Comparison of ENCODE assay signal across 24 cellular contexts in the genomic region with DNA sequence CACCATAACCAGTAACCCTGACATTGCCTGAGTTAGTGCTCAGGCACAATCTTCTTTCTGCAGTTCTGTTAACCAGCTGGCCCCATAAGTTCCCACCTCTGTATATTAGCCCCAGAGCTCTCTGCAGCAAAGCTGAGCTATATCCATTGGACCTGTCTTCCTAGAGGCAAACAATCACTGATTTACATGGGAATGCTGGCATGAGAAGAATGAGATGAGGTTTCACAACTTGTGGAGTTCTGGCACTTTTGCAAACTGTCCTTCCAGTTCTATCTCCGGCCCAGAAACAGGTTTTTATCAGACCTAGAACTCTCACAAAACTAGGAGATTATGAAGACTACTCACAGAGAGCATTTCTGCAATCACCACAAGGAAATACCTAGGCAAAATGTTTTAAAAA. TPM values are rescaled to one million over a fixed set of nuclear protein-coding genes. Genes with fewer than 3 reads are reported as not detected.
DNase-seq lines count a peak whose midpoint lies in the region; ATAC-seq, FAIRE-seq and TF ChIP-seq lines count a peak whose summit lies in the region.
"Had no signal": no experiment of that assay in that cellular context is flagged by ENCODE, and none has a peak within 500 bp of the region (broad histone marks: within the 10 kb centered on the region; RNA-seq: fewer than 3 reads in every experiment).

No MANE protein-coding gene starts in this region.

- no peaks in the 10 kb centered on the region for H3K27me3 ChIP-seq in H1 (replicated peaks in 1 of 4; ENCODE audit: control insufficient read depth in 3 of 4, extremely low read depth in 1 of 4, insufficient read depth in 3 of 4, low read length in 3 of 4)
- no peaks in the 10 kb centered on the region for H3K27me3 ChIP-seq in keratinocyte (ENCODE audit: control insufficient read depth, extremely low read depth, insufficient read depth, low read length)

- H2AFZ ChIP-seq in H1 (ENCODE audit: low read length) (0 out of 2 replicates have a peak overlapping the region, but pooled peaks have one; percentile 5), keratinocyte (ENCODE audit: control insufficient read depth, low read length) (no peak overlapping the region)
- H2AFZ ChIP-seq: GM23338 had no signal

- POLR2A ChIA-PET in H1 (lab: Charles Lee; ENCODE audit: partially characterized antibody) = no interaction called here
- POLR2A ChIA-PET in T-cell (lab: Charles Lee) = no interaction called here

- DNase-seq in AG08395 (ENCODE audit: low spot score) (peak; percentile 28), HFFc6 (no peak), H1 (ENCODE audit: low read depth in 1 of 2, low spot score in 2 of 2) (no peak), keratinocyte (ENCODE audit: low read depth, low spot score) (no peak), T-cell (no peak), NCI-H128 (lab: John Stamatoyannopoulos, UW; ENCODE audit: unreplicated experiment) (no peak), ecto neural progenitor cell (ENCODE audit: low spot score) (no peak)
- DNase-seq: AML-193, MV-4-11, NCI-H187, NCI-H2107, NCI-H2227 treated with DMSO at 0.1 percent for 48 hours, NCI-H524, NCI-H82, OCI-M1, SHP77 had no signal

- peaks cover 3% of the 10 kb centered on the region for H3K9me1 ChIP-seq in keratinocyte (ENCODE audit: control insufficient read depth, extremely low read depth, insufficient read depth, low read length)

- no peak overlapping the region for H2BK120ac ChIP-seq in H1 (replicated peaks; ENCODE audit: low read depth, low read length)

- peak overlapping the region; percentile 69 for H3K27ac Mint-ChIP-seq in HFFc6
- H3K27ac Mint-ChIP-seq in T-cell = no peak overlapping the region
- H3K27ac Mint-ChIP-seq: GM23338 had no signal

- no peak overlapping the region for H4K91ac ChIP-seq in H1 (replicated peaks; ENCODE audit: insufficient read length, low read length)

- H3K9me3 Mint-ChIP-seq in HFFc6 = no peaks in the 10 kb centered on the region
- peaks cover 0 to 5% (median 4%) of the 10 kb centered on the region in 3 donors for H3K9me3 Mint-ChIP-seq in T-cell
- H3K9me3 Mint-ChIP-seq: GM23338 had no signal

- H3K4me3 ChIP-seq in H1 (ENCODE audit: extremely low read depth in 1 of 4, insufficient read depth in 2 of 4, low read depth in 3 of 4, low read length in 4 of 4) (no peak overlapping the region), keratinocyte (ENCODE audit: control insufficient read depth in 2 of 3, extremely low read depth in 1 of 3, insufficient read depth in 2 of 3, low read depth in 1 of 3, low read length in 3 of 3) (no peak overlapping the region)
- H3K4me3 ChIP-seq: GM12878, GM23338, K562 had no signal

- H3K4me1 ChIP-seq in H1 (replicated peaks in 1 of 4; ENCODE audit: control insufficient read depth in 3 of 4, insufficient read depth in 4 of 4, low read length in 3 of 4) (peaks cover 1 to 12% (median 7%) of the 10 kb centered on the region in 4 experiments; a peak in 5 of 7 replicates), keratinocyte (ENCODE audit: control insufficient read depth, extremely low read depth, insufficient read depth, low read length) (peaks cover 44% of the 10 kb centered on the region)

- no peak overlapping the region for H2AK5ac ChIP-seq in H1 (ENCODE audit: low read depth, low read length)

- H2BK20ac ChIP-seq in H1 (ENCODE audit: low read length) = no peak overlapping the region; the same call in 1 of the 2 replicates

- TF ChIP-seq RAD21 in H1 (IDR thresholded peaks at IDR 0.05 in 1 of 2, conservative IDR thresholded peaks at IDR 0.05 in 1 of 2; ENCODE audit: low read depth in 2 of 2, low read length in 2 of 2) = no peak

- no peaks in the 10 kb centered on the region for H3K79me1 ChIP-seq in H1 (ENCODE audit: low read depth, low read length)

- H3K79me2 ChIP-seq in H1 (ENCODE audit: control insufficient read depth in 1 of 2, insufficient read depth in 2 of 2, low read length in 2 of 2) = no peaks in the 10 kb centered on the region
- no peaks in the 10 kb centered on the region for H3K79me2 ChIP-seq in keratinocyte (ENCODE audit: control insufficient read depth, insufficient read depth, low read length)

- dilution Hi-C loops in keratinocyte (cut with MboI; ENCODE audit: extremely low pct_ligation_motif_present, low sequenced_read_pairs) = no loop called here

- H4K5ac ChIP-seq in H1 (ENCODE audit: insufficient read length, low read depth, low read length) = no peak overlapping the region

- H2BK5ac ChIP-seq in H1 (ENCODE audit: low read depth, low read length) = no peak overlapping the region

- TF ChIP-seq POLR2A in H1 (IDR thresholded peaks at IDR 0.05; ENCODE audit: control extremely low read depth in 1 of 2, low read depth in 2 of 2, low read length in 2 of 2) = no peak

- no peak overlapping the region for H4K8ac ChIP-seq in H1 (ENCODE audit: extremely low read depth, insufficient read depth, low read length)

- no peak for TF ChIP-seq EP300 in H1 (IDR thresholded peaks at IDR 0.05; ENCODE audit: borderline replicate concordance in 1 of 2, low read depth in 2 of 2, low read length in 2 of 2)

- CTCF ChIA-PET in H1 (lab: Charles Lee; ENCODE audit: partially characterized antibody) (interaction anchor here (0.8 to 2.2 kb wide), 4 partner anchors 8 to 118 kb away, joined by 4 to 9 read pairs (median 8); a partner anchor contains a TSS), T-cell (lab: Charles Lee) (interaction anchor here in 1 of 2 donors (0.6 kb wide), 1 partner anchor 287 kb away, joined by 4 read pairs; no protein-coding TSS in a partner anchor)

- H3K23me2 ChIP-seq in H1 (ENCODE audit: low read depth, low read length) = no peaks in the 10 kb centered on the region

- no peak overlapping the region for H3K23ac ChIP-seq in H1 (ENCODE audit: insufficient read length)

- 0 out of 2 replicates have a peak overlapping the region, but pooled peaks have one; percentile 81 for H2BK15ac ChIP-seq in H1 (ENCODE audit: low read length)

- H3K27ac ChIP-seq in H1 (ENCODE audit: low read depth, low read length) = no peak overlapping the region
- peak overlapping the region; percentile 80 for H3K27ac ChIP-seq in keratinocyte (ENCODE audit: control insufficient read depth, insufficient read depth, low read length)

- no peak overlapping the region for H3K4me2 ChIP-seq in H1 (ENCODE audit: insufficient read depth in 1 of 2, low read depth in 2 of 2, low read length in 2 of 2)
- no peak overlapping the region for H3K4me2 ChIP-seq in keratinocyte (ENCODE audit: control insufficient read depth, extremely low read depth, insufficient read depth, low read depth, low read length)
- H3K4me2 ChIP-seq: GM23338 had no signal

- 92% methylated on average over 1 of the region's 1 CpG; no CpG with 5 or more reads in 1 of the 2 experiments for WGBS in H1 (ENCODE audit: extremely low coverage in 1 of 2, insufficient coverage in 1 of 2, insufficient read length in 1 of 2, insufficient replicate concordance in 2 of 2, low coverage in 1 of 2, low lambda C conversion rate in 2 of 2, missing lambda C conversion rate in 1 of 2), 2 experiments

- no peaks in the 10 kb centered on the region for H4K20me1 ChIP-seq in H1 (replicated peaks in 1 of 2; ENCODE audit: control insufficient read depth in 1 of 2, insufficient read depth in 2 of 2, low read length in 2 of 2)
- no peaks in the 10 kb centered on the region for H4K20me1 ChIP-seq in keratinocyte (ENCODE audit: control insufficient read depth, extremely low read depth, insufficient read depth, low read length)

- H3K36me3 Mint-ChIP-seq in HFFc6 (ENCODE audit: low read depth) (no peaks in the 10 kb centered on the region), T-cell (no peaks in the 10 kb centered on the region)

- H3K4ac ChIP-seq in H1 (replicated peaks; ENCODE audit: insufficient read length, low read depth, low read length) = no peak overlapping the region

- no peak overlapping the region for H3K18ac ChIP-seq in H1 (ENCODE audit: extremely low read depth, low read length)

- H3K9ac ChIP-seq in H1 (replicated peaks in 1 of 4; ENCODE audit: extremely low read depth in 1 of 4, low read depth in 3 of 4, low read length in 3 of 4) (no peak overlapping the region), keratinocyte (ENCODE audit: control insufficient read depth, extremely low read depth, insufficient read depth, low read length) (no peak overlapping the region)

- TF ChIP-seq CTCF in HFFc6 (IDR thresholded peaks at IDR 0.05) (no peak), H1 (IDR thresholded peaks at IDR 0.05; ENCODE audit: control extremely low read depth in 1 of 3, insufficient read depth in 1 of 3, low read depth in 1 of 3, low read length in 3 of 3) (no peak), keratinocyte (optimal IDR thresholded peaks at IDR 0.05 in 1 of 3, IDR thresholded peaks at IDR 0.05 in 1 of 3, conservative IDR thresholded peaks at IDR 0.05 in 1 of 3; ENCODE audit: extremely low read depth in 1 of 3, insufficient read depth in 2 of 3, low read length in 3 of 3) (no peak)

- no peak overlapping the region for H2BK12ac ChIP-seq in H1 (ENCODE audit: low read depth, low read length)

- H3K27me3 Mint-ChIP-seq in HFFc6 (ENCODE audit: insufficient read depth) = peaks cover 2% of the 10 kb centered on the region; the same call in 1 of the 2 replicates
- H3K27me3 Mint-ChIP-seq in T-cell = peaks cover 6 to 20% of the 10 kb centered on the region in 2 donors

- ATAC-seq in T-cell (replicated peaks in 1 of 4) (no peak), HG02642 (IDR thresholded peaks at IDR 0.05; ENCODE audit: poor library complexity, unreplicated experiment) (no peak)
- ATAC-seq: GM12878, GM23338, HCT116, K562, SK-N-SH treated with all-trans-retinoic acid at 6 μM for 48 hours had no signal

- no peak overlapping the region for H3K56ac ChIP-seq in H1 (replicated peaks; ENCODE audit: insufficient read length, low read depth, low read length)

- no peak overlapping the region for H3K14ac ChIP-seq in H1 (ENCODE audit: insufficient read length)

- H3K4me3 Mint-ChIP-seq in HFFc6 = no peak overlapping the region
- no peak overlapping the region for H3K4me3 Mint-ChIP-seq in T-cell
- H3K4me3 Mint-ChIP-seq: GM23338 had no signal

- H3K9me3 ChIP-seq in H1 (ENCODE audit: insufficient read depth in 2 of 2, low read depth in 1 of 2, low read length in 1 of 2) (no peaks in the 10 kb centered on the region), keratinocyte (ENCODE audit: control insufficient read depth, low read depth, low read length) (no peaks in the 10 kb centered on the region)

- H3K36me3 ChIP-seq in H1 (ENCODE audit: control insufficient read depth in 2 of 4, insufficient read depth in 4 of 4, low read length in 3 of 4) (no peaks in the 10 kb centered on the region), keratinocyte (ENCODE audit: control insufficient read depth in 2 of 2, extremely low read depth in 1 of 2, insufficient read depth in 2 of 2, low read length in 2 of 2) (no peaks in the 10 kb centered on the region)

- H3K4me1 Mint-ChIP-seq in HFFc6 (ENCODE audit: low read depth) (peaks cover 75% of the 10 kb centered on the region), T-cell (no peaks in the 10 kb centered on the region)

- FAIRE-seq in H1 (lab: Jason Lieb, UNC) (no peak), keratinocyte (lab: Jason Lieb, UNC) (peak; percentile 84)
- FAIRE-seq: A204.1, GM12878, GM19239, K562 had no signal

RNA-seq across cellular contexts. Expression of a gene that starts 7.9 kb away (rescaled TPM):
- 100 to 1,000 TPM; 161 to 223 (median 206) TPM for total RNA-seq in HFFc6 (2021; fragmentation: NEBNext Ultra II Directional; extraction: Animal tissue kit (Norgen Biotek cat#: 25700))
- total RNA-seq in H1 (2021; fragmentation: NEBNext Ultra II Directional; extraction: Animal tissue kit (Norgen Biotek cat#: 25700)) = 2.6 and 4.4 TPM in 2 replicates
- 2.1 and 5.2 TPM in 2 replicates for polyA plus RNA-seq in H1 (2011; rRNA removed)
- polyA plus RNA-seq in H1 (2011; cell fraction: cytosol; rRNA removed) = 4.4 TPM
- 6.9 TPM for polyA plus RNA-seq in H1 (2011; cell fraction: nucleus; rRNA removed)
- 2.7 to 5.1 TPM (median 4.1 TPM) in 4 replicates for polyA plus RNA-seq in H1 (2012, experiment 1 of 2)
- polyA plus RNA-seq in H1 (2012, experiment 2 of 2) = 0.80 TPM
- polyA plus RNA-seq in H1 (2013, experiment 1 of 2) = 4.2 TPM
- 4.2 TPM for polyA plus RNA-seq in H1 (2013, experiment 2 of 2)
- polyA minus RNA-seq in H1 (2011; rRNA and poly(A)+ RNA removed) = 9.2 and 13.7 TPM in 2 replicates
- polyA minus RNA-seq in H1 (2011; cell fraction: cytosol; rRNA and poly(A)+ RNA removed) = 1.6 TPM
- 1.7 TPM for polyA minus RNA-seq in H1 (2011; cell fraction: nucleus; rRNA and poly(A)+ RNA removed)
- polyA plus RNA-seq in keratinocyte = 12.9 to 26.6 TPM (median 20.1 TPM) in 3 replicates
- polyA plus RNA-seq in keratinocyte (2011; ENCODE audit: low read depth) = 0.74 TPM
- 6.8 and 9.6 TPM in 2 replicates for polyA plus RNA-seq in keratinocyte (2011; cell fraction: cytosol; rRNA removed)
- polyA plus RNA-seq in keratinocyte (2011; cell fraction: nucleus; rRNA removed) = 14.8 and 15.8 TPM in 2 replicates
- polyA plus RNA-seq in keratinocyte (2012; ENCODE audit: low replicate concordance) = 2.0 and 22.9 TPM in 2 replicates
- polyA minus RNA-seq in keratinocyte = 16.6 to 28.4 TPM (median 25.3 TPM) in 3 replicates
- polyA minus RNA-seq in keratinocyte (2011; cell fraction: cytosol; rRNA and poly(A)+ RNA removed) = 4.8 TPM
- 5.8 and 21.3 TPM in 2 replicates for polyA minus RNA-seq in keratinocyte (2011; cell fraction: nucleus; rRNA and poly(A)+ RNA removed)
- under 1 TPM in 3 of 5 donors, not detected in 2; 0.07 to 0.32 (median 0.29) TPM for total RNA-seq in T-cell
- polyA plus RNA-seq: K562 had no signal

Comparison
In these comparisons a context has a peak if more than half of its experiments do, and no peak if none do; other contexts are left out.
1. RNA of a gene that starts 7.9 kb away (total RNA-seq): 161 to 223 TPM in HFFc6; 2.6 to 4.4 TPM in H1 and 0.07 to 0.32 TPM in T-cell; every median in the first group is over 10 times any median in the second.